15 cellular contexts compared by ENCODE assay signal in genomic region chr2:204665244-204665643, GRCh38.
DNase-seq lines count a peak whose midpoint lies in the region; ATAC-seq and TF ChIP-seq lines count a peak whose summit lies in the region.
"Had no signal": no experiment of that assay in that cellular context is flagged by ENCODE, and none has a peak within 500 bp of the region (broad histone marks: within the 10 kb centered on the region; RNA-seq: fewer than 3 reads in every experiment).

No MANE protein-coding gene starts in this region.

- peak overlapping the region; percentile 45 for H3K4me2 ChIP-seq in mammary epithelial cell (ENCODE audit: insufficient read depth, low read depth, low read length)
- H3K4me2 ChIP-seq: KMS-11 had no signal

- H3K27ac ChIP-seq in left ventricle myocardium inferior (replicated peaks) (peak overlapping the region; percentile 19), mammary epithelial cell (ENCODE audit: insufficient read depth, low read depth, low read length) (peak overlapping the region; percentile 76), upper lobe of right lung (peak overlapping the region; percentile 77)
- H3K27ac ChIP-seq: 22Rv1, KMS-11 had no signal

- 33% methylated on average over 1 of the region's 1 CpG for WGBS in mammary epithelial cell (ENCODE audit: low coverage, missing lambda C conversion rate)

- in situ Hi-C loops in mammary epithelial cell (cut with MboI; ENCODE audit: low sequenced_read_pairs in 2 of 2) (no loop called here), GM13976 (cut with MboI; ENCODE audit: low sequenced_read_pairs, unreplicated experiment) (no loop called here)

- dilution Hi-C loops in mammary epithelial cell (cut with HindIII; ENCODE audit: low sequenced_read_pairs) = no loop called here

- H3K36me3 ChIP-seq in left ventricle myocardium inferior (no peaks in the 10 kb centered on the region), mammary epithelial cell (ENCODE audit: insufficient read depth, low read length) (no peaks in the 10 kb centered on the region), kidney epithelial cell (ENCODE audit: control insufficient read depth, insufficient read depth, low read length) (no peaks in the 10 kb centered on the region), upper lobe of right lung (no peaks in the 10 kb centered on the region)

- H3K9me3 ChIP-seq in left ventricle myocardium inferior (replicated peaks) (no peaks in the 10 kb centered on the region), mammary epithelial cell (replicated peaks; ENCODE audit: insufficient read depth, low read length) (no peaks in the 10 kb centered on the region), upper lobe of right lung (no peaks in the 10 kb centered on the region)

- H2AFZ ChIP-seq in mammary epithelial cell (ENCODE audit: low read depth, low read length) = peak overlapping the region; percentile 72

- H3K4me1 ChIP-seq in left ventricle myocardium inferior = peaks cover 25% of the 10 kb centered on the region
- peaks cover 19% of the 10 kb centered on the region for H3K4me1 ChIP-seq in mammary epithelial cell (ENCODE audit: insufficient read depth, low read length)
- H3K4me1 ChIP-seq in upper lobe of right lung = peaks cover 19% of the 10 kb centered on the region

- DNase-seq in left ventricle myocardium inferior = no peak
- DNase-seq in left ventricle myocardium superior = no peak
- DNase-seq in mammary epithelial cell = peak; percentile 7
- DNase-seq in kidney epithelial cell (ENCODE audit: low read depth) = peak; percentile 79
- no peak for DNase-seq in upper lobe of right lung
- DNase-seq in activated naive CD4-positive, alpha-beta T cell (lab: John Stamatoyannopoulos, UW) = no peak
- DNase-seq in amniotic stem cell (lab: John Stamatoyannopoulos, UW) = no peak
- DNase-seq in GM13976 (ENCODE audit: low spot score) = no peak
- DNase-seq: GF-D8; kidney; NCI-H774; stimulated activated CD8-positive, alpha-beta memory T cell treated with anti-CD3 and anti-CD28 coated beads, Interleukin-4, amount 100 ng/mL, for 48 hours; T-helper 2 cell had no signal

- H3K27me3 ChIP-seq in left ventricle myocardium inferior (ENCODE audit: low read depth) (no peaks in the 10 kb centered on the region), mammary epithelial cell (ENCODE audit: insufficient read depth, low read length) (no peaks in the 10 kb centered on the region), kidney epithelial cell (ENCODE audit: control insufficient read depth, insufficient read depth, low read length) (no peaks in the 10 kb centered on the region), upper lobe of right lung (no peaks in the 10 kb centered on the region)

- TF ChIP-seq CTCF in left ventricle myocardium inferior (IDR thresholded peaks at IDR 0.05; ENCODE audit: borderline replicate concordance) = no peak
- no peak for TF ChIP-seq CTCF in mammary epithelial cell (conservative IDR thresholded peaks at IDR 0.05 in 1 of 2, IDR thresholded peaks at IDR 0.05 in 1 of 2; ENCODE audit: extremely low read depth in 1 of 2, insufficient read depth in 1 of 2, low read depth in 1 of 2, low read length in 2 of 2)
- TF ChIP-seq CTCF in kidney epithelial cell (IDR thresholded peaks at IDR 0.05; ENCODE audit: insufficient read depth, low read length, poor library complexity, severe bottlenecking) = no peak
- no peak for TF ChIP-seq CTCF in upper lobe of right lung (IDR thresholded peaks at IDR 0.05)
- TF ChIP-seq CTCF in GM13976 (IDR thresholded peaks at IDR 0.05; ENCODE audit: borderline replicate concordance, control extremely low read depth, extremely low read depth, insufficient read depth, missing control alignments) = no peak

- ATAC-seq in left ventricle myocardium superior (no peak), upper lobe of right lung (peak; percentile 69)

- intact Hi-C loops in left ventricle myocardium inferior (cut with micrococcal nuclease) (no loop called here), left ventricle myocardium superior (cut with micrococcal nuclease) (no loop called here), mammary epithelial cell (cut with micrococcal nuclease) (loop anchor here (10.0 kb wide), 1 partner anchor 120 kb away; the partner anchor contains the start of gene PARD3B), upper lobe of right lung (cut with DNase I) (no loop called here)

- no peaks in the 10 kb centered on the region for H3K79me2 ChIP-seq in mammary epithelial cell (ENCODE audit: insufficient read depth, low read length)

- H3K4me3 ChIP-seq in left ventricle myocardium inferior (no peak overlapping the region), mammary epithelial cell (replicated peaks in 1 of 3; ENCODE audit: insufficient read depth in 1 of 3, low read depth in 2 of 3, low read length in 3 of 3) (no peak overlapping the region), kidney epithelial cell (ENCODE audit: low read depth, low read length) (no peak overlapping the region), upper lobe of right lung (no peak overlapping the region)

- no TSS peak for BruUV-seq in mammary epithelial cell (replicated peaks; lab: Mats Ljungman, UMichigan)

- CTCF ChIA-PET in mammary epithelial cell (lab: Charles Lee; ENCODE audit: low non-redundant PET) = no interaction called here

- H3K9ac ChIP-seq in mammary epithelial cell (ENCODE audit: insufficient read depth, low read length) = no peak overlapping the region
- H3K9ac ChIP-seq: KMS-11 had no signal

- no peaks in the 10 kb centered on the region for H4K20me1 ChIP-seq in mammary epithelial cell (ENCODE audit: insufficient read depth, low read length)

Comparison
In these comparisons a context has a peak if more than half of its experiments do, and no peak if none do; other contexts are left out.
1. DNase-seq: peak in mammary epithelial cell (single experiment) and kidney epithelial cell (single experiment); none in left ventricle myocardium inferior (single experiment), left ventricle myocardium superior (single experiment), upper lobe of right lung (single experiment), activated naive CD4-positive, alpha-beta T cell (0 of 4), amniotic stem cell (single experiment) and GM13976 (single experiment).
2. H3K27ac ChIP-seq: peak in every context shown above with its lines; median percentile 77 in upper lobe of right lung; 76 in mammary epithelial cell; 19 in left ventricle myocardium inferior.